ENCODE assay signal across 1 cellular context in genomic region chr5:133742370-133743036, GRCh38.
TF ChIP-seq lines count a peak whose summit lies in the region.

No MANE protein-coding gene starts in this region.

TF ChIP-seq in GM12878, 131 proteins besides CTCF, POLR2A, EP300 and RAD21 (continued from another document):
- TF ChIP-seq JUND (IDR thresholded peaks at IDR 0.05; ENCODE audit: low read depth, low read length) (no peak), EZH2 (IDR thresholded peaks at IDR 0.05; ENCODE audit: borderline replicate concordance, control insufficient read depth, low read depth, low read length) (no peak), TBL1XR1 (IDR thresholded peaks at IDR 0.05; ENCODE audit: low read depth, low read length) (no peak), MYC (IDR thresholded peaks at IDR 0.05; ENCODE audit: insufficient read depth, insufficient read length, insufficient replicate concordance, low read length, severe bottlenecking) (no peak)
